In genomic region chr1:11365744-11366387, GRCh38 we compare ENCODE assay signal across 25 cellular contexts.
DNase-seq lines count a peak whose midpoint lies in the region; ATAC-seq, FAIRE-seq and TF ChIP-seq lines count a peak whose summit lies in the region.
"Had no signal": no experiment of that assay in that cellular context is flagged by ENCODE, and none has a peak within 500 bp of the region (broad histone marks: within the 10 kb centered on the region; RNA-seq: fewer than 3 reads in every experiment).

No MANE protein-coding gene starts in this region.

- peaks cover 0 to 3% of the 10 kb centered on the region in 2 experiments; a peak in 1 of 5 replicates for H3K4me1 ChIP-seq in K562 (replicated peaks in 1 of 2; ENCODE audit: control insufficient read depth in 2 of 2, insufficient read depth in 2 of 2, low read length in 2 of 2)
- H3K4me1 ChIP-seq in neuronal stem cell (ENCODE audit: control insufficient read depth in 2 of 2, insufficient read depth in 1 of 2, low read depth in 1 of 2, low read length in 2 of 2) = peaks cover 8 to 10% of the 10 kb centered on the region in 2 donors
- H3K4me1 ChIP-seq in body of pancreas = no peaks in the 10 kb centered on the region
- H3K4me1 ChIP-seq in PC-9 (replicated peaks; ENCODE audit: insufficient read depth) = no peaks in the 10 kb centered on the region
- H3K4me1 ChIP-seq: HAP-1 had no signal

- H4K20me1 ChIP-seq in K562 (replicated peaks; ENCODE audit: control insufficient read depth, insufficient read depth, low read length) (no peaks in the 10 kb centered on the region), PC-9 (ENCODE audit: insufficient read depth) (no peaks in the 10 kb centered on the region)

- TF ChIP-seq EP300 in Ishikawa (IDR thresholded peaks at IDR 0.05; ENCODE audit: borderline replicate concordance) (no peak), K562 (IDR thresholded peaks at IDR 0.05; ENCODE audit: low read length) (no peak)

- no peak overlapping the region for H2AK5ac ChIP-seq in neuronal stem cell (ENCODE audit: low read depth, low read length)

- TF ChIP-seq CTCF in K562 (IDR thresholded peaks at IDR 0.05 in 2 of 3, conservative IDR thresholded peaks at IDR 0.05 in 1 of 3; ENCODE audit: insufficient read depth in 2 of 3, low read depth in 1 of 3, low read length in 3 of 3) (no peak), body of pancreas (IDR thresholded peaks at IDR 0.05) (no peak), PC-9 (conservative IDR thresholded peaks at IDR 0.05) (no peak)

- 5% methylated on average over 9 of the region's 9 CpGs for WGBS in K562 (ENCODE audit: insufficient coverage, low coverage, missing lambda C conversion rate)
- no CpG with 5 or more reads among the region's 9 CpGs for WGBS in neuronal stem cell (ENCODE audit: extremely low coverage in 2 of 2, insufficient read length in 2 of 2, insufficient replicate concordance in 1 of 2), 2 donors
- 67% methylated on average over 6 to 9 of the region's 9 CpGs for WGBS in body of pancreas, 2 donors

- no peak overlapping the region for H3K4me3 ChIP-seq in K562
- H3K4me3 ChIP-seq in neuronal stem cell (ENCODE audit: low read length in 2 of 2) = no peak overlapping the region
- H3K4me3 ChIP-seq in body of pancreas = no peak overlapping the region
- H3K4me3 ChIP-seq in PC-9 = no peak overlapping the region
- H3K4me3 ChIP-seq: GM23338, HAP-1, SK-N-MC had no signal

- no peak for TF ChIP-seq RAD21 in Ishikawa (IDR thresholded peaks at IDR 0.05; ENCODE audit: low read depth)
- TF ChIP-seq RAD21 in K562 (CRISPR knock-in tag; conservative IDR thresholded peaks at IDR 0.05 in 1 of 2, IDR thresholded peaks at IDR 0.05 in 1 of 2) = no peak

- H2BK120ac ChIP-seq in neuronal stem cell (ENCODE audit: low read depth, low read length) = no peak overlapping the region

- no peaks in the 10 kb centered on the region for H3K79me1 ChIP-seq in neuronal stem cell (ENCODE audit: low read depth, low read length)

- H3F3A ChIP-seq in PC-9 (ENCODE audit: insufficient read depth, low read depth) = no peaks in the 10 kb centered on the region

- H3K36me3 ChIP-seq in K562 (ENCODE audit: control insufficient read depth, insufficient read depth, low read length) (no peaks in the 10 kb centered on the region), neuronal stem cell (replicated peaks in 1 of 2; ENCODE audit: control insufficient read depth in 2 of 2, insufficient read depth in 2 of 2, low read length in 2 of 2) (no peaks in the 10 kb centered on the region), body of pancreas (replicated peaks in 1 of 2; ENCODE audit: insufficient read depth in 1 of 2, low read depth in 2 of 2) (no peaks in the 10 kb centered on the region), PC-9 (ENCODE audit: low read depth) (no peaks in the 10 kb centered on the region)
- H3K36me3 ChIP-seq: HAP-1 had no signal

- H3K9me3 ChIP-seq in K562 (replicated peaks; ENCODE audit: control insufficient read depth, insufficient read depth, low read depth, low read length) = 0 out of 2 replicates have a peak, but pooled peaks cover 2% of the 10 kb centered on the region
- no peaks in the 10 kb centered on the region for H3K9me3 ChIP-seq in neuronal stem cell (replicated peaks in 1 of 2; ENCODE audit: control insufficient read depth in 2 of 2, insufficient read depth in 1 of 2, low read depth in 1 of 2, low read length in 2 of 2)
- no peaks in the 10 kb centered on the region for H3K9me3 ChIP-seq in body of pancreas
- H3K9me3 ChIP-seq in PC-9 (ENCODE audit: insufficient read depth, low read depth) = no peaks in the 10 kb centered on the region
- H3K9me3 ChIP-seq: HAP-1 had no signal

- H4K8ac ChIP-seq in neuronal stem cell (ENCODE audit: low read depth, low read length) = no peak overlapping the region

- H2BK15ac ChIP-seq in neuronal stem cell (ENCODE audit: low read length) = no peak overlapping the region

- DNase-seq in DMS 273 (lab: John Stamatoyannopoulos, UW; ENCODE audit: unreplicated experiment) (peak; percentile 32), DMS 273 treated with DMSO at 0.1 percent for 48 hours (lab: John Stamatoyannopoulos, UW) (no peak), K562 (ENCODE audit: extremely low read depth in 1 of 4, low spot score in 3 of 4) (peak in 3 of 4 experiments; percentile 48 to 65 (median 57)), neuronal stem cell (ENCODE audit: low spot score) (no peak), body of pancreas (no peak), PC-9 (no peak)
- DNase-seq: CD8-positive, alpha-beta memory T cell; DMS153; HFFc6; Karpas-422; NCI-H1105; NCI-H1436 treated with DMSO at 0.1 percent for 48 hours; NCI-H187 treated with DMSO at 0.1 percent for 48 hours; NCI-H446 treated with DMSO at 0.1 percent for 48 hours; NCI-H526; SHP77 treated with DMSO at 0.1 percent for 48 hours had no signal

- H4K91ac ChIP-seq in neuronal stem cell (ENCODE audit: low read depth, low read length, poor library complexity) = no peak overlapping the region

- no peak overlapping the region for H3K18ac ChIP-seq in neuronal stem cell (ENCODE audit: low read length)

- no peak overlapping the region for H2BK12ac ChIP-seq in neuronal stem cell (ENCODE audit: low read length)

- H2AFZ ChIP-seq in K562 (ENCODE audit: low read depth, low read length) = no peak overlapping the region
- H2AFZ ChIP-seq in neuronal stem cell (ENCODE audit: low read length) = peak overlapping the region; percentile 45
- no peak overlapping the region for H2AFZ ChIP-seq in PC-9
- H2AFZ ChIP-seq: GM23338 had no signal

- intact Hi-C loops in K562 (cut with micrococcal nuclease) = loop anchor here (2.0 kb wide), 1 partner anchor 125 kb away; no protein-coding TSS in a partner anchor
- intact Hi-C loops in body of pancreas (cut with DNase I) = no loop called here
- intact Hi-C loops in PC-9 (cut with micrococcal nuclease; ENCODE audit: unreplicated experiment) = no loop called here

- H3K9ac ChIP-seq in K562 (ENCODE audit: insufficient read depth in 1 of 2, low read depth in 2 of 2, low read length in 2 of 2) (no peak overlapping the region), neuronal stem cell (ENCODE audit: low read depth, low read length, poor library complexity) (peak overlapping the region; percentile 31)

- H3K9me1 ChIP-seq in K562 (ENCODE audit: control insufficient read depth, insufficient read depth, low read length) = no peaks in the 10 kb centered on the region

- no peaks in the 10 kb centered on the region for H3K9me2 ChIP-seq in PC-9 (ENCODE audit: insufficient read depth)

- FAIRE-seq in K562 (lab: Jason Lieb, UNC) = no peak

- BruUV-seq in K562 (replicated peaks; lab: Mats Ljungman, UMichigan) (no TSS peak), PC-9 (replicated peaks; lab: Mats Ljungman, UMichigan) (no TSS peak)

- H3K23ac ChIP-seq in neuronal stem cell (ENCODE audit: low read depth, low read length, poor library complexity) = no peak overlapping the region

- no peaks in the 10 kb centered on the region for H3K79me2 ChIP-seq in K562 (ENCODE audit: control insufficient read depth, insufficient read depth, low read length)
- no peaks in the 10 kb centered on the region for H3K79me2 ChIP-seq in PC-9 (ENCODE audit: low read depth)

- ATAC-seq in K562 (no peak), body of pancreas (no peak), GM18505 (IDR thresholded peaks at IDR 0.05; ENCODE audit: unreplicated experiment) (no peak)
- ATAC-seq: GM23338, Panc1 had no signal

- TF ChIP-seq POLR2A in K562 (conservative IDR thresholded peaks at IDR 0.05) = no peak
- TF ChIP-seq POLR2A in body of pancreas (IDR thresholded peaks at IDR 0.05) = no peak
- no peak for TF ChIP-seq POLR2A in GM18505 (IDR thresholded peaks at IDR 0.05; ENCODE audit: borderline replicate concordance, extremely low read depth, insufficient read depth, insufficient read length)

- in situ Hi-C loops in K562 (cut with MboI) = no loop called here

- H3K14ac ChIP-seq in neuronal stem cell (ENCODE audit: low read length) = no peak overlapping the region

- H3K27me3 ChIP-seq in K562 (ENCODE audit: control insufficient read depth in 2 of 2, insufficient read depth in 2 of 2, low read length in 2 of 2) (peaks cover 25 to 52% of the 10 kb centered on the region in 2 experiments; a peak in 4 of 5 replicates), neuronal stem cell (ENCODE audit: control insufficient read depth in 3 of 3, insufficient read depth in 3 of 3, low read depth in 1 of 3, low read length in 3 of 3) (no peaks in the 10 kb centered on the region), body of pancreas (no peaks in the 10 kb centered on the region), PC-9 (ENCODE audit: insufficient read depth, low read depth) (peaks cover 19% of the 10 kb centered on the region)

- CTCF ChIA-PET in K562 (lab: Yijun Ruan, JAX; ENCODE audit: low intra/inter-chr PET ratio) (no interaction called here), PC-9 (lab: Charles Lee) (no interaction called here)

- no peak overlapping the region for H3K27ac ChIP-seq in K562 (ENCODE audit: extremely low read depth, low read depth, low read length)
- no peak overlapping the region for H3K27ac ChIP-seq in neuronal stem cell (replicated peaks; ENCODE audit: low read length)
- H3K27ac ChIP-seq in body of pancreas = no peak overlapping the region
- no peak overlapping the region for H3K27ac ChIP-seq in PC-9
- H3K27ac ChIP-seq: 22Rv1, C4-2B, RWPE1, SK-N-MC had no signal

- H3K4me2 ChIP-seq in K562 (ENCODE audit: insufficient read depth, low read length) (no peak overlapping the region), neuronal stem cell (ENCODE audit: insufficient read depth, low read length, poor library complexity, severe bottlenecking) (no peak overlapping the region), PC-9 (no peak overlapping the region)
- H3K4me2 ChIP-seq: GM23338 had no signal

- POLR2A ChIA-PET in K562 (lab: Yijun Ruan, JAX) (no interaction called here), PC-9 (lab: Charles Lee; ENCODE audit: unreplicated experiment) (no interaction called here)

- no peak overlapping the region for H2BK5ac ChIP-seq in neuronal stem cell (ENCODE audit: low read length)

- H3K4ac ChIP-seq in neuronal stem cell (ENCODE audit: low read length) = no peak overlapping the region

TF ChIP-seq in Ishikawa, 13 proteins besides CTCF, POLR2A, EP300 and RAD21:
- TF ChIP-seq FOXM1 (IDR thresholded peaks at IDR 0.05; ENCODE audit: borderline replicate concordance, low read depth) (no peak), USF1 (IDR thresholded peaks at IDR 0.05) (peak; percentile 74)
TF ChIP-seq in Ishikawa: peak in this region for 1.

TF ChIP-seq in K562, 482 proteins besides CTCF, POLR2A, EP300 and RAD21 (continues in another document):
- 0 out of 2 replicates have a peak, but pooled peaks have one; percentile 27 for TF ChIP-seq PKNOX1 (IDR thresholded peaks at IDR 0.05)

Comparison
In these comparisons a context has a peak if more than half of its experiments do, and no peak if none do; other contexts are left out.
1. DNase-seq: peak in DMS 273 (single experiment) and K562 (3 of 4); none in DMS 273 treated with DMSO at 0.1 percent for 48 hours (single experiment), neuronal stem cell (single experiment), body of pancreas (0 of 4) and PC-9 (0 of 2).